ENCODE assay signal across 4 cellular contexts in genomic region chr1:16487011-16487410, GRCh38. TPM values are rescaled to one million over a fixed set of nuclear protein-coding genes. Genes with fewer than 3 reads are reported as not detected.
"Had no signal": no experiment of that assay in that cellular context is flagged by ENCODE, and none has a peak within 500 bp of the region (broad histone marks: within the 10 kb centered on the region; RNA-seq: fewer than 3 reads in every experiment).

No MANE protein-coding gene starts in this region.

RNA-seq across cellular contexts. Expression of gene RNU1-1, which starts 27.1 kb away (rescaled TPM):
- total RNA-seq: HT1080 had no signal
- polyA plus RNA-seq: IgD-negative memory B cell, IMR-90 had no signal

RNA-seq across cellular contexts. Expression of gene SPATA21, which starts 49.8 kb away (rescaled TPM):
- total RNA-seq: HT-29, HT1080, IMR-90 had no signal
- polyA plus RNA-seq: IgD-negative memory B cell, IMR-90 had no signal
